ENCODE assay signal across 14 cellular contexts in genomic region chr22:19608114-19608494, GRCh38.
DNase-seq lines count a peak whose midpoint lies in the region; ATAC-seq and TF ChIP-seq lines count a peak whose summit lies in the region.
"Had no signal": no experiment of that assay in that cellular context is flagged by ENCODE, and none has a peak within 500 bp of the region (broad histone marks: within the 10 kb centered on the region; RNA-seq: fewer than 3 reads in every experiment).

No MANE protein-coding gene starts in this region.

- no peaks in the 10 kb centered on the region for H3K36me3 ChIP-seq in GM23338 (ENCODE audit: insufficient read depth)
- H3K36me3 ChIP-seq in breast epithelium, result no peaks in the 10 kb centered on the region
- H3K36me3 ChIP-seq: ascending aorta, pancreas, tibial artery had no signal

- H3K4me2 ChIP-seq in GM23338, result no peak overlapping the region

- H3K79me2 ChIP-seq in GM23338 (replicated peaks; ENCODE audit: insufficient read depth), result no peaks in the 10 kb centered on the region

- ATAC-seq in activated CD4-positive, alpha-beta T cell treated with anti-CD3 and anti-CD28 coated beads for 36 hours, result no peak
- ATAC-seq in GM23338 (no peak), HG02571 (IDR thresholded peaks at IDR 0.05; ENCODE audit: unreplicated experiment) (no peak), GM19397 (IDR thresholded peaks at IDR 0.05; ENCODE audit: unreplicated experiment) (no peak), WTC11 (no peak)
- ATAC-seq in naive thymus-derived CD8-positive, alpha-beta T cell, result no peak
- ATAC-seq: effector memory CD8-positive, alpha-beta T cell had no signal

- CTCF ChIA-PET in activated CD4-positive, alpha-beta T cell treated with anti-CD3 and anti-CD28 coated beads for 36 hours (lab: Charles Lee), result interaction anchor here (1.4 kb wide), 1 partner anchor 22 kb away, joined by 4 read pairs; no protein-coding TSS in a partner anchor
- CTCF ChIA-PET in WTC11 (lab: Charles Lee), result interaction anchor here (1.0 to 2.5 kb wide), 9 partner anchors 9 to 128 kb away, joined by 3 to 23 read pairs (median 3); partner anchors contain the start of gene CDC45

- H3K4me3 ChIP-seq in GM23338, result no peak overlapping the region
- no peak overlapping the region for H3K4me3 ChIP-seq in breast epithelium
- H3K4me3 ChIP-seq: ascending aorta, pancreas, tibial artery had no signal

- H3K4me1 ChIP-seq in GM23338 (ENCODE audit: insufficient read depth), result peaks cover 19% of the 10 kb centered on the region
- no peaks in the 10 kb centered on the region for H3K4me1 ChIP-seq in breast epithelium
- H3K4me1 ChIP-seq: ascending aorta, pancreas, tibial artery had no signal

- no peaks in the 10 kb centered on the region for H3K36me3 Mint-ChIP-seq in activated CD4-positive, alpha-beta T cell treated with anti-CD3 and anti-CD28 coated beads for 36 hours (ENCODE audit: low read depth)
- H3K36me3 Mint-ChIP-seq in GM23338 (ENCODE audit: low read depth) (no peaks in the 10 kb centered on the region), WTC11 (no peaks in the 10 kb centered on the region)
- H3K36me3 Mint-ChIP-seq in naive thymus-derived CD8-positive, alpha-beta T cell, result no peaks in the 10 kb centered on the region

- H3F3A ChIP-seq in GM23338 (replicated peaks; ENCODE audit: low read depth), result no peaks in the 10 kb centered on the region

- no peaks in the 10 kb centered on the region for H3K9me3 ChIP-seq in breast epithelium
- H3K9me3 ChIP-seq: ascending aorta, pancreas, tibial artery had no signal

- peak overlapping the region; percentile 96 for H2AFZ ChIP-seq in GM23338

- H3K27me3 Mint-ChIP-seq in activated CD4-positive, alpha-beta T cell treated with anti-CD3 and anti-CD28 coated beads for 36 hours, result no peaks in the 10 kb centered on the region
- peaks cover 13% of the 10 kb centered on the region for H3K27me3 Mint-ChIP-seq in GM23338 (ENCODE audit: insufficient read depth, low read depth, poor library complexity)
- no peaks in the 10 kb centered on the region for H3K27me3 Mint-ChIP-seq in naive thymus-derived CD8-positive, alpha-beta T cell
- H3K27me3 Mint-ChIP-seq in WTC11 (ENCODE audit: low read depth), result no peaks in the 10 kb centered on the region

- TF ChIP-seq CTCF in GM23338 (conservative IDR thresholded peaks at IDR 0.05; ENCODE audit: low read depth in 2 of 2) (no peak), breast epithelium (IDR thresholded peaks at IDR 0.05) (no peak), WTC11 (IDR thresholded peaks at IDR 0.05) (no peak)

- no peaks in the 10 kb centered on the region for H3K9me2 ChIP-seq in GM23338 (ENCODE audit: insufficient read depth)

- no peak for DNase-seq in activated CD4-positive, alpha-beta T cell treated with anti-CD3 and anti-CD28 coated beads for 36 hours
- DNase-seq in activated CD4-positive, alpha-beta T cell treated with anti-CD3 and anti-CD28 coated beads for 1 hour, result no peak
- DNase-seq in GM23338 (ENCODE audit: low spot score), result no peak
- DNase-seq in breast epithelium (ENCODE audit: low spot score in 2 of 2), result no peak
- DNase-seq in naive thymus-derived CD8-positive, alpha-beta T cell, result no peak
- no peak for DNase-seq in WTC11 (ENCODE audit: low spot score)
- DNase-seq: effector memory CD8-positive, alpha-beta T cell; GOT3; tibial artery had no signal

- peak overlapping the region; percentile 80 for H3K27ac Mint-ChIP-seq in activated CD4-positive, alpha-beta T cell treated with anti-CD3 and anti-CD28 coated beads for 36 hours
- H3K27ac Mint-ChIP-seq in GM23338 (peak overlapping the region; percentile 75; the same call in 1 of the 2 replicates), WTC11 (no peak overlapping the region)
- H3K27ac Mint-ChIP-seq in naive thymus-derived CD8-positive, alpha-beta T cell, result peak overlapping the region in 7 of 10 donors; percentile 19 to 91 (median 87)
- H3K27ac Mint-ChIP-seq: B cell; effector memory CD8-positive, alpha-beta T cell had no signal

- peak overlapping the region; percentile 50 for H3K4me3 Mint-ChIP-seq in activated CD4-positive, alpha-beta T cell treated with anti-CD3 and anti-CD28 coated beads for 36 hours
- no peak overlapping the region for H3K4me3 Mint-ChIP-seq in GM23338
- H3K4me3 Mint-ChIP-seq in naive thymus-derived CD8-positive, alpha-beta T cell, result peak overlapping the region in 4 of 10 donors; percentile 4 to 60 (median 38)
- H3K4me3 Mint-ChIP-seq in WTC11, result no peak overlapping the region
- H3K4me3 Mint-ChIP-seq: B cell; effector memory CD8-positive, alpha-beta T cell had no signal

- H4K20me1 ChIP-seq in GM23338 (replicated peaks; ENCODE audit: insufficient read depth), result no peaks in the 10 kb centered on the region

- POLR2A ChIA-PET in activated CD4-positive, alpha-beta T cell treated with anti-CD3 and anti-CD28 coated beads for 36 hours (lab: Charles Lee), result no interaction called here
- POLR2A ChIA-PET in naive thymus-derived CD8-positive, alpha-beta T cell (lab: Charles Lee), result interaction anchor here (1.0 to 4.5 kb wide), 3 partner anchors 10 to 129 kb away, joined by 3 to 28 read pairs (median 3); partner anchors contain the start of genes CDC45 and UFD1
- POLR2A ChIA-PET in WTC11 (lab: Charles Lee), result no interaction called here

- peaks cover 57% of the 10 kb centered on the region for H3K4me1 Mint-ChIP-seq in activated CD4-positive, alpha-beta T cell treated with anti-CD3 and anti-CD28 coated beads for 36 hours
- H3K4me1 Mint-ChIP-seq in GM23338 (peaks cover 32% of the 10 kb centered on the region), WTC11 (peaks cover 28% of the 10 kb centered on the region)
- H3K4me1 Mint-ChIP-seq in naive thymus-derived CD8-positive, alpha-beta T cell, result peaks cover 13 to 60% (median 36%) of the 10 kb centered on the region in 4 donors

- H3K27ac ChIP-seq in GM23338 (ENCODE audit: low read depth) (no peak overlapping the region), breast epithelium (peak overlapping the region; percentile 50 to 86)
- H3K27ac ChIP-seq: ascending aorta, tibial artery had no signal

- TF ChIP-seq POLR2A in breast epithelium (IDR thresholded peaks at IDR 0.05), result no peak

- intact Hi-C loops in activated CD4-positive, alpha-beta T cell treated with anti-CD3 and anti-CD28 coated beads for 36 hours (cut with DNase I, micrococcal nuclease), result loop anchor here in 1 of 2 experiments (10.0 kb wide), 1 partner anchor 57 kb away; no protein-coding TSS in a partner anchor
- intact Hi-C loops in breast epithelium (cut with DNase I; ENCODE audit: low total_unique reads), result no loop called here

- no peaks in the 10 kb centered on the region for H3K27me3 ChIP-seq in GM23338 (ENCODE audit: insufficient read depth)
- peaks cover 0 to 5% of the 10 kb centered on the region in 2 donors for H3K27me3 ChIP-seq in breast epithelium
- H3K27me3 ChIP-seq: ascending aorta had no signal

- no peaks in the 10 kb centered on the region for H3K9me3 Mint-ChIP-seq in activated CD4-positive, alpha-beta T cell treated with anti-CD3 and anti-CD28 coated beads for 36 hours (ENCODE audit: low read depth)
- H3K9me3 Mint-ChIP-seq in GM23338, result no peaks in the 10 kb centered on the region
- H3K9me3 Mint-ChIP-seq in naive thymus-derived CD8-positive, alpha-beta T cell, result no peaks in the 10 kb centered on the region
- H3K9me3 Mint-ChIP-seq in WTC11, result no peaks in the 10 kb centered on the region
- H3K9me3 Mint-ChIP-seq: effector memory CD8-positive, alpha-beta T cell had no signal

TF ChIP-seq in GM23338, 12 proteins besides CTCF, POLR2A, EP300 and RAD21 (continues in another document):
- TF ChIP-seq EZH2 (IDR thresholded peaks at IDR 0.05; ENCODE audit: low read depth, unreplicated experiment) (no peak), CREB1 (CRISPR knock-in tag; IDR thresholded peaks at IDR 0.05; ENCODE audit: low read depth) (no peak), EZH2phosphoT487 (IDR thresholded peaks at IDR 0.05; ENCODE audit: unreplicated experiment) (no peak), ZNF114 (CRISPR knock-in tag; IDR thresholded peaks at IDR 0.05) (no peak), NANOG (IDR thresholded peaks at IDR 0.05; ENCODE audit: borderline replicate concordance) (no peak), ETS1 (IDR thresholded peaks at IDR 0.05) (no peak), JUNB (IDR thresholded peaks at IDR 0.05; ENCODE audit: unreplicated experiment) (no peak)

TF ChIP-seq in WTC11, 78 proteins besides CTCF, POLR2A, EP300 and RAD21:
- no peak for TF ChIP-seq FOXK1 (CRISPR knock-in tag; IDR thresholded peaks at IDR 0.05)
